Comparison of ENCODE assay signal across 1 cellular context in the genomic region with DNA sequence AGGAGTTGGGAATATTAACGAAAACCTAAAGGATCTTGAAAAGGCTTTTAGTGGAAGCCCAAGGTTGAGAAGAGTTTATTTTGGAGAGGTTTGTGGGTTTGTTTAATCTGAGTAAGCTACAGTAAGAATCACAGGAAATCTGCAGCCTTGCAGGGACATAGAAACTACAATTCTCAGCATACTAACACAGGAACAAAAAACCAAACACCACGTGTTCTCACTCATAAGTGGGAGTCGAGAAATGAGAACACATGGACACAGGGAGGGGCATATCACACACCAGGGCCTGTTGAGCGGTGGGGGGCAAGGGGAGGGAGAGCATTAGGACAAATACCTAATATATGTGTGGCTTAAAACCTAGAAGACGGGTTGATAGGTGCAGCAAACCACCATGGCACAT.
TF ChIP-seq lines count a peak whose summit lies in the region.

No MANE protein-coding gene starts in this region.

TF ChIP-seq in endothelial cell of umbilical vein, 7 proteins besides CTCF, POLR2A, EP300 and RAD21 (continued from another document):
- no peak for TF ChIP-seq POLR2AphosphoS5 (IDR thresholded peaks at IDR 0.05; ENCODE audit: insufficient read depth, low read depth, low read length)
- TF ChIP-seq JUN (IDR thresholded peaks at IDR 0.05; ENCODE audit: borderline replicate concordance, insufficient read depth, insufficient read length, low read depth), result no peak
TF ChIP-seq in endothelial cell of umbilical vein: peak in this region for 0.
